In the genomic region with DNA sequence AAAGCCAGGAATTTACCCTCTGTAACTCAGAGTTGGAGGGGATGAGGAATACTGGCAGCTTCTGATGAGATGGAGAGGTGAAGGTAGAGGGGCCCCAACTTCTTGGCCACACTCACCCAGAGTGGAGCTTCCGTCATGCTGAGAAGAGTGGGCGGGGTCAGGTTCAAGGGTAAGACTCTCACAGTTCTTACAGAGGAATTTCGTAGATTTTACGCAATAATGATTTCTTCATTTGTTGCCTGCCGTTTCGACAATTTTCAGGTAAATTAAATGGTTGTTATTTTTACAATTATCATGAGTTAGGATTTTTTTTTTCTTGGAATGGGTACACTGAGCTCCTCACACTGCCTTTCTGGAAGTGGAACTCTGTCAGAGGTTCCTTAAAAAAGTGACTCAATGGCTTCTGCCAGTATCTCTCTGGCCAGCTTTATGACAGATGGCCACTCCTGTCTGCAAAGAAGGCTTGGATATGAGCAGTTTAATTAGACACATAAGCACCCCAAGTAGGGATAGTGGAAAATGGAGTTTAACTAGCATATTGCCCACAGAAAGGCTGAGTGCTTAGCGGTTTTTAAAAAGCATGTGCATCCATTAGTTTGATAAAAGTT, we compare ENCODE assay signal across 1 cellular context.
TF ChIP-seq lines count a peak whose summit lies in the region.

No MANE protein-coding gene starts in this region.

TF ChIP-seq in GM23338, 12 proteins besides CTCF, POLR2A, EP300 and RAD21 (continued from another document):
- TF ChIP-seq, protein P1, sequence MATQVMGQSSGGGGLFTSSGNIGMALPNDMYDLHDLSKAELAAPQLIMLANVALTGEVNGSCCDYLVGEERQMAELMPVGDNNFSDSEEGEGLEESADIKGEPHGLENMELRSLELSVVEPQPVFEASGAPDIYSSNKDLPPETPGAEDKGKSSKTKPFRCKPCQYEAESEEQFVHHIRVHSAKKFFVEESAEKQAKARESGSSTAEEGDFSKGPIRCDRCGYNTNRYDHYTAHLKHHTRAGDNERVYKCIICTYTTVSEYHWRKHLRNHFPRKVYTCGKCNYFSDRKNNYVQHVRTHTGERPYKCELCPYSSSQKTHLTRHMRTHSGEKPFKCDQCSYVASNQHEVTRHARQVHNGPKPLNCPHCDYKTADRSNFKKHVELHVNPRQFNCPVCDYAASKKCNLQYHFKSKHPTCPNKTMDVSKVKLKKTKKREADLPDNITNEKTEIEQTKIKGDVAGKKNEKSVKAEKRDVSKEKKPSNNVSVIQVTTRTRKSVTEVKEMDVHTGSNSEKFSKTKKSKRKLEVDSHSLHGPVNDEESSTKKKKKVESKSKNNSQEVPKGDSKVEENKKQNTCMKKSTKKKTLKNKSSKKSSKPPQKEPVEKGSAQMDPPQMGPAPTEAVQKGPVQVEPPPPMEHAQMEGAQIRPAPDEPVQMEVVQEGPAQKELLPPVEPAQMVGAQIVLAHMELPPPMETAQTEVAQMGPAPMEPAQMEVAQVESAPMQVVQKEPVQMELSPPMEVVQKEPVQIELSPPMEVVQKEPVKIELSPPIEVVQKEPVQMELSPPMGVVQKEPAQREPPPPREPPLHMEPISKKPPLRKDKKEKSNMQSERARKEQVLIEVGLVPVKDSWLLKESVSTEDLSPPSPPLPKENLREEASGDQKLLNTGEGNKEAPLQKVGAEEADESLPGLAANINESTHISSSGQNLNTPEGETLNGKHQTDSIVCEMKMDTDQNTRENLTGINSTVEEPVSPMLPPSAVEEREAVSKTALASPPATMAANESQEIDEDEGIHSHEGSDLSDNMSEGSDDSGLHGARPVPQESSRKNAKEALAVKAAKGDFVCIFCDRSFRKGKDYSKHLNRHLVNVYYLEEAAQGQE (IDR thresholded peaks at IDR 0.05; ENCODE audit: unreplicated experiment): no peak
- TF ChIP-seq STAT1 (IDR thresholded peaks at IDR 0.05; ENCODE audit: unreplicated experiment) (no peak), ETS1 (IDR thresholded peaks at IDR 0.05) (no peak), NANOG (IDR thresholded peaks at IDR 0.05; ENCODE audit: borderline replicate concordance) (no peak), CREB1 (CRISPR knock-in tag; IDR thresholded peaks at IDR 0.05; ENCODE audit: low read depth) (no peak), ZNF331 (CRISPR knock-in tag; IDR thresholded peaks at IDR 0.05; ENCODE audit: low read depth) (no peak)
- TF ChIP-seq, protein P2, sequence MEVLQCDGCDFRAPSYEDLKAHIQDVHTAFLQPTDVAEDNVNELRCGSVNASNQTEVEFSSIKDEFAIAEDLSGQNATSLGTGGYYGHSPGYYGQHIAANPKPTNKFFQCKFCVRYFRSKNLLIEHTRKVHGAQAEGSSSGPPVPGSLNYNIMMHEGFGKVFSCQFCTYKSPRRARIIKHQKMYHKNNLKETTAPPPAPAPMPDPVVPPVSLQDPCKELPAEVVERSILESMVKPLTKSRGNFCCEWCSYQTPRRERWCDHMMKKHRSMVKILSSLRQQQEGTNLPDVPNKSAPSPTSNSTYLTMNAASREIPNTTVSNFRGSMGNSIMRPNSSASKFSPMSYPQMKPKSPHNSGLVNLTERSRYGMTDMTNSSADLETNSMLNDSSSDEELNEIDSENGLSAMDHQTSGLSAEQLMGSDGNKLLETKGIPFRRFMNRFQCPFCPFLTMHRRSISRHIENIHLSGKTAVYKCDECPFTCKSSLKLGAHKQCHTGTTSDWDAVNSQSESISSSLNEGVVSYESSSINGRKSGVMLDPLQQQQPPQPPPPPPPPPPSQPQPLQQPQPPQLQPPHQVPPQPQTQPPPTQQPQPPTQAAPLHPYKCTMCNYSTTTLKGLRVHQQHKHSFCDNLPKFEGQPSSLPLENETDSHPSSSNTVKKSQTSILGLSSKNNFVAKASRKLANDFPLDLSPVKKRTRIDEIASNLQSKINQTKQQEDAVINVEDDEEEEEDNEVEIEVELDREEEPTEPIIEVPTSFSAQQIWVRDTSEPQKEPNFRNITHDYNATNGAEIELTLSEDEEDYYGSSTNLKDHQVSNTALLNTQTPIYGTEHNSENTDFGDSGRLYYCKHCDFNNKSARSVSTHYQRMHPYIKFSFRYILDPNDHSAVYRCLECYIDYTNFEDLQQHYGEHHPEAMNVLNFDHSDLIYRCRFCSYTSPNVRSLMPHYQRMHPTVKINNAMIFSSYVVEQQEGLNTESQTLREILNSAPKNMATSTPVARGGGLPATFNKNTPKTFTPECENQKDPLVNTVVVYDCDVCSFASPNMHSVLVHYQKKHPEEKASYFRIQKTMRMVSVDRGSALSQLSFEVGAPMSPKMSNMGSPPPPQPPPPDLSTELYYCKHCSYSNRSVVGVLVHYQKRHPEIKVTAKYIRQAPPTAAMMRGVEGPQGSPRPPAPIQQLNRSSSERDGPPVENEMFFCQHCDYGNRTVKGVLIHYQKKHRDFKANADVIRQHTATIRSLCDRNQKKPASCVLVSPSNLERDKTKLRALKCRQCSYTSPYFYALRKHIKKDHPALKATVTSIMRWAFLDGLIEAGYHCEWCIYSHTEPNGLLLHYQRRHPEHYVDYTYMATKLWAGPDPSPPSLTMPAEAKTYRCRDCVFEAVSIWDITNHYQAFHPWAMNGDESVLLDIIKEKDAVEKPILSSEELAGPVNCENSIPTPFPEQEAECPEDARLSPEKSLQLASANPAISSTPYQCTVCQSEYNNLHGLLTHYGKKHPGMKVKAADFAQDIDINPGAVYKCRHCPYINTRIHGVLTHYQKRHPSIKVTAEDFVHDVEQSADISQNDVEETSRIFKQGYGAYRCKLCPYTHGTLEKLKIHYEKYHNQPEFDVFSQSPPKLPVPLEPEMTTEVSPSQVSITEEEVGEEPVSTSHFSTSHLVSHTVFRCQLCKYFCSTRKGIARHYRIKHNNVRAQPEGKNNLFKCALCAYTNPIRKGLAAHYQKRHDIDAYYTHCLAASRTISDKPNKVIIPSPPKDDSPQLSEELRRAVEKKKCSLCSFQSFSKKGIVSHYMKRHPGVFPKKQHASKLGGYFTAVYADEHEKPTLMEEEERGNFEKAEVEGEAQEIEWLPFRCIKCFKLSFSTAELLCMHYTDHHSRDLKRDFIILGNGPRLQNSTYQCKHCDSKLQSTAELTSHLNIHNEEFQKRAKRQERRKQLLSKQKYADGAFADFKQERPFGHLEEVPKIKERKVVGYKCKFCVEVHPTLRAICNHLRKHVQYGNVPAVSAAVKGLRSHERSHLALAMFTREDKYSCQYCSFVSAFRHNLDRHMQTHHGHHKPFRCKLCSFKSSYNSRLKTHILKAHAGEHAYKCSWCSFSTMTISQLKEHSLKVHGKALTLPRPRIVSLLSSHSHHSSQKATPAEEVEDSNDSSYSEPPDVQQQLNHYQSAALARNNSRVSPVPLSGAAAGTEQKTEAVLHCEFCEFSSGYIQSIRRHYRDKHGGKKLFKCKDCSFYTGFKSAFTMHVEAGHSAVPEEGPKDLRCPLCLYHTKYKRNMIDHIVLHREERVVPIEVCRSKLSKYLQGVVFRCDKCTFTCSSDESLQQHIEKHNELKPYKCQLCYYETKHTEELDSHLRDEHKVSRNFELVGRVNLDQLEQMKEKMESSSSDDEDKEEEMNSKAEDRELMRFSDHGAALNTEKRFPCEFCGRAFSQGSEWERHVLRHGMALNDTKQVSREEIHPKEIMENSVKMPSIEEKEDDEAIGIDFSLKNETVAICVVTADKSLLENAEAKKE (CRISPR knock-in tag; IDR thresholded peaks at IDR 0.05): no peak
